ENCODE assay signal across 10 cellular contexts in genomic region chr2:239402666-239403065, GRCh38. TPM values are rescaled to one million over a fixed set of nuclear protein-coding genes. Genes with fewer than 3 reads are reported as not detected.
DNase-seq lines count a peak whose midpoint lies in the region; ATAC-seq and TF ChIP-seq lines count a peak whose summit lies in the region.
"Had no signal": no experiment of that assay in that cellular context is flagged by ENCODE, and none has a peak within 500 bp of the region (broad histone marks: within the 10 kb centered on the region; RNA-seq: fewer than 3 reads in every experiment).

No MANE protein-coding gene starts in this region.

- peak overlapping the region; percentile 85 for H3K4me3 Mint-ChIP-seq in activated naive CD4-positive, alpha-beta T cell treated with anti-CD3 and anti-CD28 coated beads, Interleukin-2, amount 10 ng/mL, durations not matched to agents 7 days and 5 days
- peak overlapping the region; percentile 85 for H3K4me3 Mint-ChIP-seq in activated CD4-positive, alpha-beta memory T cell treated with anti-CD3 and anti-CD28 coated beads, Interleukin-2, amount 10 ng/mL, durations not matched to agents 7 days and 5 days

- H3K4me1 Mint-ChIP-seq in activated naive CD4-positive, alpha-beta T cell treated with anti-CD3 and anti-CD28 coated beads, Interleukin-2, amount 10 ng/mL, durations not matched to agents 7 days and 5 days: peaks cover 34% of the 10 kb centered on the region
- H3K4me1 Mint-ChIP-seq in activated CD4-positive, alpha-beta memory T cell treated with anti-CD3 and anti-CD28 coated beads, Interleukin-2, amount 10 ng/mL, durations not matched to agents 7 days and 5 days: peaks cover 30% of the 10 kb centered on the region

- POLR2A ChIA-PET in activated CD4-positive, alpha-beta memory T cell treated with anti-CD3 and anti-CD28 coated beads, Interleukin-2, amount 10 ng/mL, durations not matched to agents 7 days and 5 days (lab: Charles Lee): interaction anchor here (0.6 to 3.6 kb wide), 9 partner anchors 8 to 208 kb away, joined by 3 to 46 read pairs (median 3); no protein-coding TSS in a partner anchor

- H3K4me3 ChIP-seq in suprapubic skin: peak overlapping the region; percentile 70

- TF ChIP-seq CTCF in suprapubic skin (IDR thresholded peaks at IDR 0.05): no peak

- CTCF ChIA-PET in activated naive CD4-positive, alpha-beta T cell treated with anti-CD3 and anti-CD28 coated beads, Interleukin-2, amount 10 ng/mL, durations not matched to agents 7 days and 5 days (lab: Charles Lee): interaction anchor here (1.2 kb wide), 1 partner anchor 38 kb away, joined by 3 read pairs; no protein-coding TSS in a partner anchor
- CTCF ChIA-PET in activated CD4-positive, alpha-beta memory T cell treated with anti-CD3 and anti-CD28 coated beads, Interleukin-2, amount 10 ng/mL, durations not matched to agents 7 days and 5 days (lab: Charles Lee): interaction anchor here (2.1 kb wide), 1 partner anchor 21 kb away, joined by 12 read pairs; no protein-coding TSS in a partner anchor

- no peak for ATAC-seq in left lobe of liver
- no peak for ATAC-seq in GM19395 (IDR thresholded peaks at IDR 0.05; ENCODE audit: unreplicated experiment)
- no peak for ATAC-seq in GM19467 (IDR thresholded peaks at IDR 0.05; ENCODE audit: unreplicated experiment)

- peaks cover 8% of the 10 kb centered on the region for H3K36me3 Mint-ChIP-seq in activated naive CD4-positive, alpha-beta T cell treated with anti-CD3 and anti-CD28 coated beads, Interleukin-2, amount 10 ng/mL, durations not matched to agents 7 days and 5 days
- peaks cover 12% of the 10 kb centered on the region for H3K36me3 Mint-ChIP-seq in activated CD4-positive, alpha-beta memory T cell treated with anti-CD3 and anti-CD28 coated beads, Interleukin-2, amount 10 ng/mL, durations not matched to agents 7 days and 5 days (ENCODE audit: low read depth)

- no peak for DNase-seq in activated naive CD4-positive, alpha-beta T cell treated with anti-CD3 and anti-CD28 coated beads, Interleukin-2, amount 10 ng/mL, durations not matched to agents 7 days and 5 days
- no peak for DNase-seq in activated naive CD4-positive, alpha-beta T cell treated with anti-CD3 and anti-CD28 coated beads, Interleukin-2, amount 50 U/mL, for 16 hours
- DNase-seq in activated CD4-positive, alpha-beta memory T cell treated with anti-CD3 and anti-CD28 coated beads, Interleukin-2, amount 10 ng/mL, durations not matched to agents 7 days and 5 days: no peak
- DNase-seq in left lobe of liver (ENCODE audit: low spot score): peak; percentile 45
- DNase-seq in suprapubic skin (ENCODE audit: low spot score in 2 of 2): peak in 1 of 2 donors; percentile 77
- DNase-seq in DMS114 treated with DMSO at 0.1 percent for 48 hours (lab: John Stamatoyannopoulos, UW; ENCODE audit: unreplicated experiment): no peak
- DNase-seq: NCI-H1694 treated with DMSO at 0.1 percent for 48 hours had no signal

- peaks cover 31% of the 10 kb centered on the region for H3K27me3 Mint-ChIP-seq in activated naive CD4-positive, alpha-beta T cell treated with anti-CD3 and anti-CD28 coated beads, Interleukin-2, amount 10 ng/mL, durations not matched to agents 7 days and 5 days
- peaks cover 14% of the 10 kb centered on the region for H3K27me3 Mint-ChIP-seq in activated CD4-positive, alpha-beta memory T cell treated with anti-CD3 and anti-CD28 coated beads, Interleukin-2, amount 10 ng/mL, durations not matched to agents 7 days and 5 days

- H3K27me3 ChIP-seq in suprapubic skin: no peaks in the 10 kb centered on the region

- H3K36me3 ChIP-seq in suprapubic skin: no peaks in the 10 kb centered on the region

- 97% methylated on average over 11 of the region's 11 CpGs for WGBS in suprapubic skin

- H3K9me3 ChIP-seq in suprapubic skin: no peaks in the 10 kb centered on the region

- no peaks in the 10 kb centered on the region for H3K9me3 Mint-ChIP-seq in activated naive CD4-positive, alpha-beta T cell treated with anti-CD3 and anti-CD28 coated beads, Interleukin-2, amount 10 ng/mL, durations not matched to agents 7 days and 5 days
- H3K9me3 Mint-ChIP-seq in activated CD4-positive, alpha-beta memory T cell treated with anti-CD3 and anti-CD28 coated beads, Interleukin-2, amount 10 ng/mL, durations not matched to agents 7 days and 5 days: no peaks in the 10 kb centered on the region

- no peak for TF ChIP-seq POLR2A in suprapubic skin (IDR thresholded peaks at IDR 0.05)

- H3K4me1 ChIP-seq in suprapubic skin: peaks cover 24% of the 10 kb centered on the region
- H3K4me1 ChIP-seq: parathyroid adenoma had no signal

- no peak for TF ChIP-seq EP300 in suprapubic skin (IDR thresholded peaks at IDR 0.05)

- no peak overlapping the region for H3K27ac ChIP-seq in suprapubic skin

- peak overlapping the region; percentile 68 for H3K27ac Mint-ChIP-seq in activated naive CD4-positive, alpha-beta T cell treated with anti-CD3 and anti-CD28 coated beads, Interleukin-2, amount 10 ng/mL, durations not matched to agents 7 days and 5 days
- peak overlapping the region; percentile 95 for H3K27ac Mint-ChIP-seq in activated CD4-positive, alpha-beta memory T cell treated with anti-CD3 and anti-CD28 coated beads, Interleukin-2, amount 10 ng/mL, durations not matched to agents 7 days and 5 days

RNA-seq across cellular contexts. Expression of gene HDAC4, which starts 1.8 kb away (rescaled TPM):
- total RNA-seq in activated CD4-positive, alpha-beta memory T cell treated with anti-CD3 and anti-CD28 coated beads, Interleukin-2, amount 10 ng/mL, durations not matched to agents 7 days and 5 days: 10 to 100 TPM; 64.8 to 67.4 TPM
- total RNA-seq in left lobe of liver (18.3 TPM), suprapubic skin (100 to 1,000 TPM in 1 of 4 donors, 10 to 100 TPM in 3; 51.4 to 107 (median 70.8) TPM)
